Comparison of ENCODE assay signal across 28 cellular contexts in genomic region chr13:49754146-49754545, GRCh38.
"Had no signal": no experiment of that assay in that cellular context is flagged by ENCODE, and none has a peak within 500 bp of the region (broad histone marks: within the 10 kb centered on the region; RNA-seq: fewer than 3 reads in every experiment).

No MANE protein-coding gene starts in this region.

- FAIRE-seq: islet of Langerhans had no signal

- H3K9ac ChIP-seq: parathyroid adenoma had no signal

- H2AFZ ChIP-seq: hepatocyte, parathyroid adenoma had no signal

- H3K9me3 Mint-ChIP-seq: dendritic cell treated with granulocyte-macrophage colony-stimulating factor and Interleukin-4, amounts not matched to agents 40 ng/mL and 50 ng/mL, for 4 days; naive thymus-derived CD8-positive, alpha-beta T cell; stimulated activated naive CD8-positive, alpha-beta T cell treated with anti-CD3 and anti-CD28 coated beads, Interleukin-15, amount 100 ng/mL, for 72 hours had no signal

- DNase-seq: colonic mucosa; effector CD8-positive, alpha-beta T cell; endodermal cell; foreskin fibroblast; gastrocnemius medialis; heart left ventricle; left cardiac atrium; left ventricle myocardium inferior; lower lobe of right lung; naive thymus-derived CD8-positive, alpha-beta T cell; right cardiac atrium; spleen; stimulated activated CD4-positive, alpha-beta T cell treated with anti-CD3 and anti-CD28 coated beads, Interleukin-4, amount 100 ng/mL, for 4 hours; stimulated activated naive CD4-positive, alpha-beta T cell; stimulated activated naive CD8-positive, alpha-beta T cell treated with anti-CD3 and anti-CD28 coated beads, Interleukin-15, amount 100 ng/mL, for 72 hours; transverse colon; upper lobe of right lung had no signal

- H3K4me3 Mint-ChIP-seq: dendritic cell treated with granulocyte-macrophage colony-stimulating factor and Interleukin-4, amounts not matched to agents 40 ng/mL and 50 ng/mL, for 4 days; endodermal cell; neural crest cell; stimulated activated naive CD8-positive, alpha-beta T cell treated with anti-CD3 and anti-CD28 coated beads, Interleukin-15, amount 100 ng/mL, for 72 hours had no signal

- H3K4me3 ChIP-seq: colonic mucosa, gastrocnemius medialis, heart left ventricle, hepatocyte, left ventricle myocardium inferior, lower lobe of right lung, prostate gland, skin epidermis, spleen, suprapubic skin, transverse colon, upper lobe of right lung, vagina had no signal

- H3K27ac ChIP-seq: colonic mucosa, epithelial cell of prostate, gastrocnemius medialis, heart left ventricle, hepatocyte, left ventricle myocardium inferior, lower lobe of right lung, parathyroid adenoma, prostate gland, skin epidermis, spleen, suprapubic skin, transverse colon, upper lobe of right lung, vagina had no signal

- ATAC-seq: esophagus mucosa; gastrocnemius medialis; heart left ventricle; left cardiac atrium; naive thymus-derived CD8-positive, alpha-beta T cell; right cardiac atrium; stimulated activated naive CD8-positive, alpha-beta T cell treated with anti-CD3 and anti-CD28 coated beads, Interleukin-15, amount 100 ng/mL, for 72 hours; upper lobe of right lung had no signal

- H3K9me3 ChIP-seq: colonic mucosa, gastrocnemius medialis, heart left ventricle, left ventricle myocardium inferior, lower lobe of right lung, prostate gland, spleen, suprapubic skin, transverse colon, upper lobe of right lung, vagina had no signal

- H3K27me3 Mint-ChIP-seq: dendritic cell treated with granulocyte-macrophage colony-stimulating factor and Interleukin-4, amounts not matched to agents 40 ng/mL and 50 ng/mL, for 4 days; naive thymus-derived CD8-positive, alpha-beta T cell; stimulated activated naive CD8-positive, alpha-beta T cell treated with anti-CD3 and anti-CD28 coated beads, Interleukin-15, amount 100 ng/mL, for 72 hours had no signal

- H3K36me3 ChIP-seq: colonic mucosa, gastrocnemius medialis, heart left ventricle, left ventricle myocardium inferior, lower lobe of right lung, prostate gland, spleen, suprapubic skin, transverse colon, upper lobe of right lung, vagina had no signal

- H3K27ac Mint-ChIP-seq: dendritic cell treated with granulocyte-macrophage colony-stimulating factor and Interleukin-4, amounts not matched to agents 40 ng/mL and 50 ng/mL, for 4 days; endodermal cell; stimulated activated naive CD8-positive, alpha-beta T cell treated with anti-CD3 and anti-CD28 coated beads, Interleukin-15, amount 100 ng/mL, for 72 hours had no signal

- H3K4me1 ChIP-seq: colonic mucosa, parathyroid adenoma, prostate gland, transverse colon, upper lobe of right lung, vagina had no signal

- H3K27me3 ChIP-seq: colonic mucosa, gastrocnemius medialis, heart left ventricle, hepatocyte, spleen, suprapubic skin, transverse colon, upper lobe of right lung, vagina had no signal

- H3K4me2 ChIP-seq: hepatocyte had no signal
